In the genomic region with DNA sequence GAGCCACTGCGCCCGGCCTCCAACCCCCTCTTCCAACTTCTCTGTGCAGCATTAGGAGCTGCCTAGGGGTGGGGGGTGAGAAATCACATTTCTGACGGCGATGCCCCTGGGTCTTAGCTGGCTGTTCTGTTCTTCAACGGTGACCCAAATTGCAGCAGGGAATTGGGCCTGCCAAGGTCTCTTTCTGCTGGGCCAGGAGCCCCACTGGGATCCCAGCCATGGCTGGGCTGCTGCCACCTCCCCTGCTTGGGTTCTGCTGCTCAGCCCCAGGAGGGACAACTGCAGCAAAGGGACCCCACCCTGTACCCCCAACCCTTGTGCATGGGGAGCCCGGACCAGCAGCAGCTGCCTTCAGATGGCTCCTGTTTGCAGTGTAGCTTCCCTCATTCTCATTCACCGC, we compare ENCODE assay signal across 1 cellular context.
TF ChIP-seq lines count a peak whose summit lies in the region.

No MANE protein-coding gene starts in this region.

TF ChIP-seq in GM23338, 12 proteins besides CTCF, POLR2A, EP300 and RAD21 (continued from another document):
- TF ChIP-seq, protein P1, sequence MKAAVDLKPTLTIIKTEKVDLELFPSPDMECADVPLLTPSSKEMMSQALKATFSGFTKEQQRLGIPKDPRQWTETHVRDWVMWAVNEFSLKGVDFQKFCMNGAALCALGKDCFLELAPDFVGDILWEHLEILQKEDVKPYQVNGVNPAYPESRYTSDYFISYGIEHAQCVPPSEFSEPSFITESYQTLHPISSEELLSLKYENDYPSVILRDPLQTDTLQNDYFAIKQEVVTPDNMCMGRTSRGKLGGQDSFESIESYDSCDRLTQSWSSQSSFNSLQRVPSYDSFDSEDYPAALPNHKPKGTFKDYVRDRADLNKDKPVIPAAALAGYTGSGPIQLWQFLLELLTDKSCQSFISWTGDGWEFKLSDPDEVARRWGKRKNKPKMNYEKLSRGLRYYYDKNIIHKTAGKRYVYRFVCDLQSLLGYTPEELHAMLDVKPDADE (IDR thresholded peaks at IDR 0.05) = no peak
- no peak for TF ChIP-seq STAT1 (IDR thresholded peaks at IDR 0.05; ENCODE audit: unreplicated experiment)
- no peak for TF ChIP-seq EZH2 (IDR thresholded peaks at IDR 0.05; ENCODE audit: low read depth, unreplicated experiment)
- no peak for TF ChIP-seq NANOG (IDR thresholded peaks at IDR 0.05; ENCODE audit: borderline replicate concordance)
- TF ChIP-seq, protein P2, sequence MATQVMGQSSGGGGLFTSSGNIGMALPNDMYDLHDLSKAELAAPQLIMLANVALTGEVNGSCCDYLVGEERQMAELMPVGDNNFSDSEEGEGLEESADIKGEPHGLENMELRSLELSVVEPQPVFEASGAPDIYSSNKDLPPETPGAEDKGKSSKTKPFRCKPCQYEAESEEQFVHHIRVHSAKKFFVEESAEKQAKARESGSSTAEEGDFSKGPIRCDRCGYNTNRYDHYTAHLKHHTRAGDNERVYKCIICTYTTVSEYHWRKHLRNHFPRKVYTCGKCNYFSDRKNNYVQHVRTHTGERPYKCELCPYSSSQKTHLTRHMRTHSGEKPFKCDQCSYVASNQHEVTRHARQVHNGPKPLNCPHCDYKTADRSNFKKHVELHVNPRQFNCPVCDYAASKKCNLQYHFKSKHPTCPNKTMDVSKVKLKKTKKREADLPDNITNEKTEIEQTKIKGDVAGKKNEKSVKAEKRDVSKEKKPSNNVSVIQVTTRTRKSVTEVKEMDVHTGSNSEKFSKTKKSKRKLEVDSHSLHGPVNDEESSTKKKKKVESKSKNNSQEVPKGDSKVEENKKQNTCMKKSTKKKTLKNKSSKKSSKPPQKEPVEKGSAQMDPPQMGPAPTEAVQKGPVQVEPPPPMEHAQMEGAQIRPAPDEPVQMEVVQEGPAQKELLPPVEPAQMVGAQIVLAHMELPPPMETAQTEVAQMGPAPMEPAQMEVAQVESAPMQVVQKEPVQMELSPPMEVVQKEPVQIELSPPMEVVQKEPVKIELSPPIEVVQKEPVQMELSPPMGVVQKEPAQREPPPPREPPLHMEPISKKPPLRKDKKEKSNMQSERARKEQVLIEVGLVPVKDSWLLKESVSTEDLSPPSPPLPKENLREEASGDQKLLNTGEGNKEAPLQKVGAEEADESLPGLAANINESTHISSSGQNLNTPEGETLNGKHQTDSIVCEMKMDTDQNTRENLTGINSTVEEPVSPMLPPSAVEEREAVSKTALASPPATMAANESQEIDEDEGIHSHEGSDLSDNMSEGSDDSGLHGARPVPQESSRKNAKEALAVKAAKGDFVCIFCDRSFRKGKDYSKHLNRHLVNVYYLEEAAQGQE (IDR thresholded peaks at IDR 0.05; ENCODE audit: unreplicated experiment) = no peak
